In genomic region chr1:117174851-117175250, GRCh38 we compare ENCODE assay signal across 2 cellular contexts.
A peak's percentile ranks its signal among the peaks of the same experiment; 100 is the strongest.
TF ChIP-seq lines count a peak whose summit lies in the region.

No MANE protein-coding gene starts in this region.

TF ChIP-seq in GM23338, 12 proteins besides CTCF, POLR2A, EP300 and RAD21 (continued from another document):
- TF ChIP-seq ZNF462 (CRISPR knock-in tag; IDR thresholded peaks at IDR 0.05): 0 out of 2 replicates have a peak, but pooled peaks have one; percentile 32

TF ChIP-seq in WTC11, 78 proteins besides CTCF, POLR2A, EP300 and RAD21 (continued from another document):
- TF ChIP-seq AFF4 (CRISPR knock-in tag; IDR thresholded peaks at IDR 0.05; ENCODE audit: borderline replicate concordance) (no peak), JUN (CRISPR knock-in tag; IDR thresholded peaks at IDR 0.05) (no peak), MXD4 (CRISPR knock-in tag; IDR thresholded peaks at IDR 0.05; ENCODE audit: borderline replicate concordance) (no peak), SP1 (CRISPR knock-in tag; conservative IDR thresholded peaks at IDR 0.05) (no peak), OVOL2 (CRISPR knock-in tag; IDR thresholded peaks at IDR 0.05; ENCODE audit: borderline replicate concordance) (no peak), ZNF263 (CRISPR knock-in tag; IDR thresholded peaks at IDR 0.05; ENCODE audit: low read depth) (no peak)
- TF ChIP-seq, protein P1, sequence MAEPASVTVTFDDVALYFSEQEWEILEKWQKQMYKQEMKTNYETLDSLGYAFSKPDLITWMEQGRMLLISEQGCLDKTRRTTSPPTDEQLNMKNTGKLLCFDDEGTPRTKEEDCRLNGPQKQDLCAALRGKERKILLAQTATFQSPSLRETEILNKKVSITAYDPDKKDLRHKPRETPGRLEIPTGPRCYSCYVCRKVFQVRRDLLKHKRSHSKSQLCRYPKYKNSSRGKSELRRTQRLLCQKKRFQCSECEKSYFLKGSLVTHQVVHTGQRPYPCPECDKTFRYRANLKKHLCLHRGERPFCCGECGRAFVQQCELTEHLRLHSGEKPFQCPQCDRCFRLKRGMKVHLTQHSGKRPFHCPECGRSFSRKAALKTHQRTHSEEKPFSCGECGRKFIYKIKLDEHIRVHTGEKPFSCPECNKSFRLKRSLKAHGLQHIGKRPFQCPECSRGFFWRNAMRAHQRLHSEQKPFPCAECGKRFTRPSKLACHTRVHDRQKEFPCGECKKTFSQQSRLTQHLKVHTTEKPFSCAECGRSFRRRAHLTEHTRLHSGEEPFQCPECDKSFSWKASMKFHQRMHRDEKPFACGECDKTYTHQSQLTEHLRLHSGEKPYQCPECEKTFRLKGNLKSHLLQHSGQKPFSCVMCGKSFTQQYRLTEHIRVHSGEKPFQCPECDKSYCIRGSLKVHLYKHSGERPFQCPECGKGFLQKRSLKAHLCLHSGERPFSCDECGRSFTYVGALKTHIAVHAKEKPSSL (CRISPR knock-in tag; conservative IDR thresholded peaks at IDR 0.05): no peak
- TF ChIP-seq, protein P2, sequence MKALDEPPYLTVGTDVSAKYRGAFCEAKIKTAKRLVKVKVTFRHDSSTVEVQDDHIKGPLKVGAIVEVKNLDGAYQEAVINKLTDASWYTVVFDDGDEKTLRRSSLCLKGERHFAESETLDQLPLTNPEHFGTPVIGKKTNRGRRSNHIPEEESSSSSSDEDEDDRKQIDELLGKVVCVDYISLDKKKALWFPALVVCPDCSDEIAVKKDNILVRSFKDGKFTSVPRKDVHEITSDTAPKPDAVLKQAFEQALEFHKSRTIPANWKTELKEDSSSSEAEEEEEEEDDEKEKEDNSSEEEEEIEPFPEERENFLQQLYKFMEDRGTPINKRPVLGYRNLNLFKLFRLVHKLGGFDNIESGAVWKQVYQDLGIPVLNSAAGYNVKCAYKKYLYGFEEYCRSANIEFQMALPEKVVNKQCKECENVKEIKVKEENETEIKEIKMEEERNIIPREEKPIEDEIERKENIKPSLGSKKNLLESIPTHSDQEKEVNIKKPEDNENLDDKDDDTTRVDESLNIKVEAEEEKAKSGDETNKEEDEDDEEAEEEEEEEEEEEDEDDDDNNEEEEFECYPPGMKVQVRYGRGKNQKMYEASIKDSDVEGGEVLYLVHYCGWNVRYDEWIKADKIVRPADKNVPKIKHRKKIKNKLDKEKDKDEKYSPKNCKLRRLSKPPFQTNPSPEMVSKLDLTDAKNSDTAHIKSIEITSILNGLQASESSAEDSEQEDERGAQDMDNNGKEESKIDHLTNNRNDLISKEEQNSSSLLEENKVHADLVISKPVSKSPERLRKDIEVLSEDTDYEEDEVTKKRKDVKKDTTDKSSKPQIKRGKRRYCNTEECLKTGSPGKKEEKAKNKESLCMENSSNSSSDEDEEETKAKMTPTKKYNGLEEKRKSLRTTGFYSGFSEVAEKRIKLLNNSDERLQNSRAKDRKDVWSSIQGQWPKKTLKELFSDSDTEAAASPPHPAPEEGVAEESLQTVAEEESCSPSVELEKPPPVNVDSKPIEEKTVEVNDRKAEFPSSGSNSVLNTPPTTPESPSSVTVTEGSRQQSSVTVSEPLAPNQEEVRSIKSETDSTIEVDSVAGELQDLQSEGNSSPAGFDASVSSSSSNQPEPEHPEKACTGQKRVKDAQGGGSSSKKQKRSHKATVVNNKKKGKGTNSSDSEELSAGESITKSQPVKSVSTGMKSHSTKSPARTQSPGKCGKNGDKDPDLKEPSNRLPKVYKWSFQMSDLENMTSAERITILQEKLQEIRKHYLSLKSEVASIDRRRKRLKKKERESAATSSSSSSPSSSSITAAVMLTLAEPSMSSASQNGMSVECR (CRISPR knock-in tag; IDR thresholded peaks at IDR 0.05; ENCODE audit: borderline replicate concordance): no peak
